Comparison of ENCODE assay signal across 1 cellular context in genomic region chr21:33380483-33380998, GRCh38.
TF ChIP-seq lines count a peak whose summit lies in the region.

No MANE protein-coding gene starts in this region.

TF ChIP-seq in GM23338, 12 proteins besides CTCF, POLR2A, EP300 and RAD21 (continued from another document):
- TF ChIP-seq ZNF462 (CRISPR knock-in tag; IDR thresholded peaks at IDR 0.05) (no peak), CREB1 (CRISPR knock-in tag; IDR thresholded peaks at IDR 0.05; ENCODE audit: low read depth) (no peak), EZH2phosphoT487 (IDR thresholded peaks at IDR 0.05; ENCODE audit: unreplicated experiment) (no peak), POLR2AphosphoS5 (IDR thresholded peaks at IDR 0.05; ENCODE audit: low read depth) (no peak), ZNF114 (CRISPR knock-in tag; IDR thresholded peaks at IDR 0.05) (no peak), ETS1 (IDR thresholded peaks at IDR 0.05) (no peak), STAT1 (IDR thresholded peaks at IDR 0.05; ENCODE audit: unreplicated experiment) (no peak), REST (IDR thresholded peaks at IDR 0.05; ENCODE audit: unreplicated experiment) (no peak), NANOG (IDR thresholded peaks at IDR 0.05; ENCODE audit: borderline replicate concordance) (no peak), ZNF331 (CRISPR knock-in tag; IDR thresholded peaks at IDR 0.05; ENCODE audit: low read depth) (no peak)
